18 cellular contexts compared by ENCODE assay signal in the genomic region with DNA sequence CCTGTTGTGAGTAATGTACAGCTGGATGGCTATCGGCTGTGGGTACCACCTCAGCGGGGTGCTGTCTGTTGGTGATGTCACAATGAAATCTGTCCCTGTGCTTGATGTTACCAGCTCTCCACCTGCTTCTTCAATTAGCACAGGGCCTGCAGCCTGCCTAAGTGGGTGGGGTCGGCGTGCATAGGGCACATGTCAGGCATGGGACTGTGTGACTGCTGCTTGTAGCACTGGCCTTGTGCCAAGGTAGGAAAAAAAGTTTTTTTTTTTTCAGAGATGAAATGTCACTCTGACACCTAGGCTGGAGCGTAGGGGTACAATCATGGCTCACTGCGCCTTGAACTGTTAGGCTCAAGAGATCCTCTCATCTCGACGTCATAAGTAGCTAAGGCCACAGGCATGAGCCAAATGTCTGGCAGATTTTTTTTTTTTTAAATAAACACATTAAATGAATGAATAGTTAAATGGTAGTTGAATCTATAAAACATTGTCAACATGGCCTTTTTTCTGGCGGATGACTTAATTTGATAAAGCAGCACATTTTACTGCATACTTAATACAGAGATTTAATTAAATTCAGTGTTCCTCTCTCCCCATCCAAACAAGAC.
"Had no signal": no experiment of that assay in that cellular context is flagged by ENCODE, and none has a peak within 500 bp of the region (broad histone marks: within the 10 kb centered on the region; RNA-seq: fewer than 3 reads in every experiment).

No MANE protein-coding gene starts in this region.

- H3K4me3 ChIP-seq: coronary artery, upper lobe of left lung had no signal

- H3K9me3 Mint-ChIP-seq: activated B cell treated with CpG ODN at 0.5 μM for 24 hours; activated CD4-positive, alpha-beta T cell treated with anti-CD3 and anti-CD28 coated beads, Interleukin-2, amount 10 ng/mL, durations not matched to agents 7 days and 5 days; activated naive CD8-positive, alpha-beta T cell treated with anti-CD3 and anti-CD28 coated beads, Interleukin-2, amount 10 ng/mL, durations not matched to agents 7 days and 5 days; activated T-helper 1 cell treated with anti-CD3 and anti-CD28 coated beads, Interleukin-12 subunit alpha, Interleukin-12 subunit beta, Interleukin-2, Interleukin-4 antibody, amounts not matched to agents 30 ng/mL and 10 ng/mL and 1 ng/mL, durations not matched to agents 14 hours and 24 hours and 36 hours; central memory CD8-positive, alpha-beta T cell; natural killer cell treated with Interleukin-12 subunit alpha and Interleukin-12 subunit beta and Interleukin-15 and Interleukin-18, amount 100 ng/mL, for 72 hours; T-helper 2 cell treated with Interferon-gamma antibody and Interleukin-4, amounts not matched to agents 5 μg/mL and 100 μg/mL, for 36 hours had no signal

- DNase-seq: activated B cell treated with CpG ODN at 0.5 μM for 24 hours; activated CD4-positive, alpha-beta T cell treated with anti-CD3 and anti-CD28 coated beads, Interleukin-2, amount 10 ng/mL, durations not matched to agents 7 days and 5 days; activated CD8-positive, alpha-beta memory T cell treated with anti-CD3 and anti-CD28 coated beads for 24 hours; activated naive CD4-positive, alpha-beta T cell; activated naive CD8-positive, alpha-beta T cell treated with anti-CD3 and anti-CD28 coated beads, Interleukin-2, amount 10 ng/mL, durations not matched to agents 7 days and 5 days; brain microvascular endothelial cell; foreskin keratinocyte; immature natural killer cell; nucleus accumbens; stimulated activated CD4-positive, alpha-beta T cell treated with anti-CD3 and anti-CD28 coated beads, Interleukin-4, amount 100 ng/mL, for 24 hours; stimulated activated naive CD4-positive, alpha-beta T cell; substantia nigra; upper lobe of left lung had no signal

- H3K27ac ChIP-seq: brain microvascular endothelial cell, coronary artery, foreskin keratinocyte, upper lobe of left lung had no signal

- H3K36me3 ChIP-seq: brain microvascular endothelial cell, upper lobe of left lung had no signal

- H3K4me1 Mint-ChIP-seq: activated B cell treated with CpG ODN at 0.5 μM for 24 hours; activated CD4-positive, alpha-beta T cell treated with anti-CD3 and anti-CD28 coated beads, Interleukin-2, amount 10 ng/mL, durations not matched to agents 7 days and 5 days; activated naive CD8-positive, alpha-beta T cell treated with anti-CD3 and anti-CD28 coated beads, Interleukin-2, amount 10 ng/mL, durations not matched to agents 7 days and 5 days; central memory CD8-positive, alpha-beta T cell; immature natural killer cell had no signal

- H3K9me3 ChIP-seq: upper lobe of left lung had no signal

- H3K4me3 Mint-ChIP-seq: activated B cell treated with CpG ODN at 0.5 μM for 24 hours; activated CD4-positive, alpha-beta T cell treated with anti-CD3 and anti-CD28 coated beads, Interleukin-2, amount 10 ng/mL, durations not matched to agents 7 days and 5 days; activated naive CD8-positive, alpha-beta T cell treated with anti-CD3 and anti-CD28 coated beads, Interleukin-2, amount 10 ng/mL, durations not matched to agents 7 days and 5 days; activated T-helper 1 cell treated with anti-CD3 and anti-CD28 coated beads, Interleukin-12 subunit alpha, Interleukin-12 subunit beta, Interleukin-2, Interleukin-4 antibody, amounts not matched to agents 30 ng/mL and 10 ng/mL and 1 ng/mL, durations not matched to agents 14 hours and 24 hours and 36 hours; central memory CD8-positive, alpha-beta T cell; immature natural killer cell; natural killer cell treated with Interleukin-12 subunit alpha and Interleukin-12 subunit beta and Interleukin-15 and Interleukin-18, amount 100 ng/mL, for 72 hours; T-helper 2 cell treated with Interferon-gamma antibody and Interleukin-4, amounts not matched to agents 5 μg/mL and 100 μg/mL, for 36 hours had no signal

- ATAC-seq: foreskin keratinocyte; natural killer cell treated with Interleukin-12 subunit alpha and Interleukin-12 subunit beta and Interleukin-15 and Interleukin-18, amount 100 ng/mL, for 72 hours had no signal

- H3K27me3 ChIP-seq: brain microvascular endothelial cell, foreskin keratinocyte, upper lobe of left lung had no signal

- H3K27ac Mint-ChIP-seq: activated B cell treated with CpG ODN at 0.5 μM for 24 hours; activated CD4-positive, alpha-beta T cell treated with anti-CD3 and anti-CD28 coated beads, Interleukin-2, amount 10 ng/mL, durations not matched to agents 7 days and 5 days; activated naive CD8-positive, alpha-beta T cell treated with anti-CD3 and anti-CD28 coated beads, Interleukin-2, amount 10 ng/mL, durations not matched to agents 7 days and 5 days; activated T-helper 1 cell treated with anti-CD3 and anti-CD28 coated beads, Interleukin-12 subunit alpha, Interleukin-12 subunit beta, Interleukin-2, Interleukin-4 antibody, amounts not matched to agents 30 ng/mL and 10 ng/mL and 1 ng/mL, durations not matched to agents 14 hours and 24 hours and 36 hours; immature natural killer cell; natural killer cell treated with Interleukin-12 subunit alpha and Interleukin-12 subunit beta and Interleukin-15 and Interleukin-18, amount 100 ng/mL, for 72 hours; T-helper 2 cell treated with Interferon-gamma antibody and Interleukin-4, amounts not matched to agents 5 μg/mL and 100 μg/mL, for 36 hours had no signal

- H3K4me1 ChIP-seq: foreskin keratinocyte, upper lobe of left lung had no signal
